ENCODE assay signal across 8 cellular contexts in genomic region chrX:18674788-18675735, GRCh38. TPM values are rescaled to one million over a fixed set of nuclear protein-coding genes. Genes with fewer than 3 reads are reported as not detected.
A peak's percentile ranks its signal among the peaks of the same experiment; 100 is the strongest.
DNase-seq lines count a peak whose midpoint lies in the region; ATAC-seq lines count a peak whose summit lies in the region.

No MANE protein-coding gene starts in this region.

- peak overlapping the region; percentile 80 to 93 (median 83) for H3K4me3 Mint-ChIP-seq in CD8-positive, alpha-beta memory T cell

- peak overlapping the region; percentile 60 for H3K4me3 ChIP-seq in CD8-positive, alpha-beta memory T cell (ENCODE audit: low read length)

- peaks cover 7 to 12% (median 8%) of the 10 kb centered on the region in 3 donors for H3K4me1 Mint-ChIP-seq in CD8-positive, alpha-beta memory T cell

- peaks cover 0 to 6% (median 0%) of the 10 kb centered on the region in 5 donors for H3K9me3 Mint-ChIP-seq in CD8-positive, alpha-beta memory T cell

- H3K27ac ChIP-seq in CD8-positive, alpha-beta memory T cell (ENCODE audit: low read depth, low read length) = peak overlapping the region; percentile 59

- POLR2A ChIA-PET in CD8-positive, alpha-beta memory T cell (lab: Charles Lee) = no interaction called here

- H3K27me3 Mint-ChIP-seq in CD8-positive, alpha-beta memory T cell = peaks cover 0 to 11% of the 10 kb centered on the region in 2 donors

- H3K36me3 ChIP-seq in CD8-positive, alpha-beta memory T cell (ENCODE audit: insufficient read depth, low read length) = no peaks in the 10 kb centered on the region

- peak; percentile 66 to 85 (median 84) for DNase-seq in CD8-positive, alpha-beta memory T cell
- DNase-seq in NCI-H82 treated with DMSO at 0.1 percent for 48 hours (lab: John Stamatoyannopoulos, UW; ENCODE audit: unreplicated experiment) (peak; percentile 51), epidermal melanocyte (ENCODE audit: insufficient read length, low spot score) (peak; percentile 21), middle frontal gyrus (ENCODE audit: extremely low spot score, low spot score) (peak; percentile 72)
- DNase-seq in activated CD8-positive, alpha-beta memory T cell treated with anti-CD3 and anti-CD28 coated beads, Interleukin-2, amount 50 U/mL, for 4 hours = peak; percentile 72
- DNase-seq in stimulated activated CD8-positive, alpha-beta memory T cell treated with anti-CD3 and anti-CD28 coated beads, Interleukin-2, amount 100 ng/mL, for 1 hour (ENCODE audit: low read depth in 2 of 2) = peak; percentile 47 to 57

- no peaks in the 10 kb centered on the region for H3K4me1 ChIP-seq in CD8-positive, alpha-beta memory T cell (ENCODE audit: insufficient read depth, low read length)

- ATAC-seq in GM19395 (IDR thresholded peaks at IDR 0.05; ENCODE audit: unreplicated experiment) (peak; percentile 83), HG03521 (IDR thresholded peaks at IDR 0.05; ENCODE audit: unreplicated experiment) (peak; percentile 74)

- H3K27ac Mint-ChIP-seq in CD8-positive, alpha-beta memory T cell = peak overlapping the region; percentile 56 to 96 (median 83)

- no peaks in the 10 kb centered on the region for H3K27me3 ChIP-seq in CD8-positive, alpha-beta memory T cell (ENCODE audit: insufficient read depth, low read length, poor library complexity, severe bottlenecking)

- H3K9me3 ChIP-seq in CD8-positive, alpha-beta memory T cell (ENCODE audit: low read length) = no peaks in the 10 kb centered on the region

- CTCF ChIA-PET in CD8-positive, alpha-beta memory T cell (lab: Charles Lee) = no interaction called here

- peaks cover 0 to 2% (median 0%) of the 10 kb centered on the region in 3 donors for H3K36me3 Mint-ChIP-seq in CD8-positive, alpha-beta memory T cell

RNA-seq across cellular contexts. Expression of gene RS1, which starts 3.2 kb away (rescaled TPM):
- total RNA-seq in CD8-positive, alpha-beta memory T cell = not detected
- not detected for polyA plus RNA-seq in CD8-positive, alpha-beta memory T cell

RNA-seq across cellular contexts. Expression of gene PPEF1, which starts 32.4 kb away (rescaled TPM):
- total RNA-seq in CD8-positive, alpha-beta memory T cell = not detected
- not detected for polyA plus RNA-seq in CD8-positive, alpha-beta memory T cell

Comparison
In these comparisons a context has a peak if more than half of its experiments do, and no peak if none do; other contexts are left out.
1. Peak in every context shown above with its lines: DNase-seq, ATAC-seq, H3K4me3 ChIP-seq and H3K27ac ChIP-seq.
2. DNase-seq: peak in every context shown above with its lines; median percentile 84 in CD8-positive, alpha-beta memory T cell; 72 in activated CD8-positive, alpha-beta memory T cell treated with anti-CD3 and anti-CD28 coated beads, Interleukin-2, amount 50 U/mL, for 4 hours; 72 in middle frontal gyrus; 52 in stimulated activated CD8-positive, alpha-beta memory T cell treated with anti-CD3 and anti-CD28 coated beads, Interleukin-2, amount 100 ng/mL, for 1 hour; 51 in NCI-H82 treated with DMSO at 0.1 percent for 48 hours; 21 in epidermal melanocyte.